16 cellular contexts compared by ENCODE assay signal in the genomic region with DNA sequence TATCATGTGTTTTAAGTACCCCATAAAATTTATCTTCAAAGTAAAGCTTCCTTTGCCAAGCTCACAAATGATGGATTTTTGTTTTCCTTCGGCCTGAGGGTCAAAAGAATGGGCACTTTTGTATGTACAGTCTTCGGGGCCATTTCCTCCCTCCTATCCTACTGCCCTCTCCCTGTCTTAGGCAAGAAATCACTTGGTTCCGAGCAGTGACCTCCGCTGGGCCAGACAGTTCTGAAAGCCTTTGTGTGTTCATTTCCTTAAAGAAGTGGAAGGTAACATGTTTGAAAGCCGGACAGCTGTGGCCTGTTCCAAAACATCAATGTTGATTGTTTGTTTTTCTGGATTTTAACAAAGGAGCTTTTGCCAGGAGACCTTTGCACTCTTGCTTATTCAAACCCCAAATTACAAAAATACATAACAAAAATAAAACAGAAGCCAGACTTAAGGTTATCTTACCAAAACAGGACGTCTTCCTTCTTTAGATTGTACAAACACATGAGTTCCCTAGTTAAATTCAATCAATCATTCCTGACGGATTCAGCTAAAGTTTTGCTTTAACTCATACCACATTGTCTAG.
A peak's percentile ranks its signal among the peaks of the same experiment; 100 is the strongest.
DNase-seq lines count a peak whose midpoint lies in the region; ATAC-seq and TF ChIP-seq lines count a peak whose summit lies in the region.
"Had no signal": no experiment of that assay in that cellular context is flagged by ENCODE, and none has a peak within 500 bp of the region (broad histone marks: within the 10 kb centered on the region; RNA-seq: fewer than 3 reads in every experiment).

No MANE protein-coding gene starts in this region.

- no peak overlapping the region for H3K4me3 ChIP-seq in body of pancreas
- H3K4me3 ChIP-seq in upper lobe of left lung = no peak overlapping the region

- no peaks in the 10 kb centered on the region for H3K27me3 ChIP-seq in body of pancreas
- no peaks in the 10 kb centered on the region for H3K27me3 ChIP-seq in upper lobe of left lung

- WGBS in body of pancreas, 2 donors = 42 to 44% methylated on average over 7 of the region's 7 CpGs
- WGBS in upper lobe of left lung, 2 donors = 32 to 51% methylated on average over 7 of the region's 7 CpGs

- H3K27ac ChIP-seq in body of pancreas = peak overlapping the region in 2 of 4 donors; percentile 1 to 24
- peak overlapping the region; percentile 72 to 85 (median 83) for H3K27ac ChIP-seq in upper lobe of left lung

- ATAC-seq in body of pancreas (peak; percentile 48), left ventricle myocardium superior (peak; percentile 34), omental fat pad (ENCODE audit: low FRiP score) (peak; percentile 41), upper lobe of left lung (ENCODE audit: low FRiP score in 2 of 2) (peak in 1 of 2 donors; percentile 32), HG03039 (IDR thresholded peaks at IDR 0.05; ENCODE audit: unreplicated experiment) (no peak)
- ATAC-seq: esophagus mucosa had no signal

- DNase-seq in body of pancreas = no peak
- no peak for DNase-seq in left ventricle myocardium superior
- no peak for DNase-seq in omental fat pad (ENCODE audit: low spot score)
- DNase-seq in upper lobe of left lung = peak in 1 of 2 donors; percentile 40
- no peak for DNase-seq in DMS 273 (lab: John Stamatoyannopoulos, UW; ENCODE audit: unreplicated experiment)
- DNase-seq in cerebellar nuclear complex (lab: John Stamatoyannopoulos, UW) = no peak
- DNase-seq in NCI-H2227 (lab: John Stamatoyannopoulos, UW; ENCODE audit: unreplicated experiment) = no peak
- DNase-seq: activated naive CD4-positive, alpha-beta T cell treated with anti-CD3 and anti-CD28 coated beads, Interleukin-2, amount 10 ng/mL, durations not matched to agents 7 days and 5 days; CD8-positive, alpha-beta memory T cell; IMR-90; midbrain; NCI-H1092; NCI-H2227 treated with DMSO at 0.1 percent for 48 hours; stimulated activated CD4-positive, alpha-beta T cell treated with anti-CD3 and anti-CD28 coated beads, Interleukin-4, amount 100 ng/mL, for 1 hour had no signal

- TF ChIP-seq CTCF in body of pancreas (IDR thresholded peaks at IDR 0.05) = no peak
- TF ChIP-seq CTCF in omental fat pad (IDR thresholded peaks at IDR 0.05) = no peak
- no peak for TF ChIP-seq CTCF in upper lobe of left lung (IDR thresholded peaks at IDR 0.05)

- intact Hi-C loops in body of pancreas (cut with DNase I) = no loop called here
- intact Hi-C loops in left ventricle myocardium superior (cut with micrococcal nuclease) = no loop called here

- no peaks in the 10 kb centered on the region for H3K36me3 ChIP-seq in body of pancreas (replicated peaks in 1 of 2; ENCODE audit: insufficient read depth in 1 of 2, low read depth in 2 of 2)
- peaks cover 0 to 3% (median 0%) of the 10 kb centered on the region in 4 donors for H3K36me3 ChIP-seq in upper lobe of left lung

- TF ChIP-seq POLR2A in body of pancreas (IDR thresholded peaks at IDR 0.05) (no peak), upper lobe of left lung (IDR thresholded peaks at IDR 0.05) (no peak)

- H3K9me3 ChIP-seq in body of pancreas (no peaks in the 10 kb centered on the region), upper lobe of left lung (no peaks in the 10 kb centered on the region)

- H3K4me1 ChIP-seq in body of pancreas (peaks cover 24% of the 10 kb centered on the region), upper lobe of left lung (peaks cover 60 to 75% (median 67%) of the 10 kb centered on the region in 4 donors)

- no peak for TF ChIP-seq EP300 in upper lobe of left lung (IDR thresholded peaks at IDR 0.05)
